In the genomic region with DNA sequence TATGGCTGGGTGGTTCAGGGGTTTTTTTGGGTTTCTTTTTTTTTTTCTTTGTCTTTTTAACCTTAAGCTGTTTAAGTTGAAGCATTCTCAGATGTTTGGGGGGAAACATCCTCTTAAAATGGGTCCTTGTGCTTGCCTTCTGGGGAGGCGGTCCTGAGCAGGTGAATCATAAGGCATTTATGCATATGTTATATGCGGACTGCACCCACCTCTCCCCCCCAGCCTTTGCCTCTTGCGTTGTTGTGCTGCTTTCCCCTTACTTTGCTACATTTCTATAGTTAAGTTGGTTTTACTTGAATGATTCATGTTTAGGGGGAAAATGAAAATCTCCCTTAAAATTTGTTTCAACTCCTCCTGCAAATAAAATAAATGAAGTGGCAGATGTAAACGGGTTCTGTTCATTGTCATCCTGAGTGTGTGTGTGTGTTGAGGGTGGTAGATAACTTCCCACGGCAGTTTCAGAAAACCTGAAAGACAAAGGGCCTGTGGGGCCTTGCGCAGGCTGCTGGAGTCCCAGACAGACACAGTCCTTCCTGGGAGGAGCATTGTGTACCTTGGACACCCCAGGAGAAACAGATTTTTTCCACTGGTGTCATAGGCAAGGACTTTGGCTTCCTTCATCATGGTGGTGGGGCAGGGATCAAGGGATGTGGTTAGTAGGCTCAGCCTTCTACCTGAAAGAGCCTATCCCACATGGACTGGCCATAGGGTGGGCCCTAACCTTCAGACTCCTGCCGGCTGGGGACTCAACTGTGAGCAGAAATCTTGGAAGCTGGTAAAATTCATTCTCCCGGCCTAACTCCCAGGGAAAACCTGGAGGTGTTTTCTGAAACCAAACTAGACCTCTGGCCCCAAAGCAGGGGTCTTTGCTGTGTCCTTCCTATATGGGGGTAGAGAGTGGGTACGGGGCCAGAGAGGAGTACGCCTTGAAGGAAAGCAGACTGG, we compare ENCODE assay signal across 9 cellular contexts. TPM values are rescaled to one million over a fixed set of nuclear protein-coding genes. Genes with fewer than 3 reads are reported as not detected.
DNase-seq lines count a peak whose midpoint lies in the region; ATAC-seq and TF ChIP-seq lines count a peak whose summit lies in the region.
"Had no signal": no experiment of that assay in that cellular context is flagged by ENCODE, and none has a peak within 500 bp of the region (broad histone marks: within the 10 kb centered on the region; RNA-seq: fewer than 3 reads in every experiment).

No MANE protein-coding gene starts in this region.

- peaks cover 47% of the 10 kb centered on the region for H3K4me1 Mint-ChIP-seq in activated naive CD8-positive, alpha-beta T cell treated with anti-CD3 and anti-CD28 coated beads for 36 hours
- peaks cover 17% of the 10 kb centered on the region for H3K4me1 Mint-ChIP-seq in mesothelial cell of epicardium

- H3K27ac ChIP-seq in thyroid gland: peak overlapping the region; percentile 85 to 93 (median 93)

- H3K27me3 Mint-ChIP-seq in activated naive CD8-positive, alpha-beta T cell treated with anti-CD3 and anti-CD28 coated beads for 36 hours: no peaks in the 10 kb centered on the region
- H3K27me3 Mint-ChIP-seq in mesothelial cell of epicardium (ENCODE audit: low read depth): no peaks in the 10 kb centered on the region

- H3K4me3 Mint-ChIP-seq in activated naive CD8-positive, alpha-beta T cell treated with anti-CD3 and anti-CD28 coated beads for 36 hours: peak overlapping the region; percentile 45
- H3K4me3 Mint-ChIP-seq in mesothelial cell of epicardium: peak overlapping the region; percentile 99

- peaks cover 45% of the 10 kb centered on the region for H3K36me3 Mint-ChIP-seq in activated naive CD8-positive, alpha-beta T cell treated with anti-CD3 and anti-CD28 coated beads for 36 hours
- H3K36me3 Mint-ChIP-seq in mesothelial cell of epicardium: peaks cover 32% of the 10 kb centered on the region

- no peak for TF ChIP-seq POLR2A in thyroid gland (IDR thresholded peaks at IDR 0.05)

- no peaks in the 10 kb centered on the region for H3K27me3 ChIP-seq in thyroid gland
- H3K27me3 ChIP-seq: adrenal gland had no signal

- peaks cover 36 to 38% of the 10 kb centered on the region in 2 donors for H3K36me3 ChIP-seq in thyroid gland

- TF ChIP-seq CTCF in mesothelial cell of epicardium (IDR thresholded peaks at IDR 0.05; ENCODE audit: unreplicated experiment): no peak
- TF ChIP-seq CTCF in thyroid gland (IDR thresholded peaks at IDR 0.05): no peak

- DNase-seq in activated effector memory CD4-positive, alpha-beta T cell treated with anti-CD3 and anti-CD28 coated beads, Interleukin-2, amount 50 U/mL, for 16 hours: peak; percentile 68
- DNase-seq in activated effector memory CD4-positive, alpha-beta T cell treated with Interleukin-2 at 50 U/mL for 16 hours: no peak
- no peak for DNase-seq in activated naive CD8-positive, alpha-beta T cell treated with anti-CD3 and anti-CD28 coated beads for 36 hours
- DNase-seq in mesothelial cell of epicardium (ENCODE audit: low spot score in 2 of 2, unreplicated experiment in 2 of 2) (no peak), thyroid gland (no peak), SHP77 (lab: John Stamatoyannopoulos, UW) (no peak), foreskin melanocyte (no peak)

- H3K4me1 ChIP-seq in thyroid gland: peaks cover 15 to 23% of the 10 kb centered on the region in 2 donors

- 65 to 67% methylated on average over 8 to 10 of the region's 10 CpGs for WGBS in thyroid gland, 2 donors

- H3K9me3 Mint-ChIP-seq in activated naive CD8-positive, alpha-beta T cell treated with anti-CD3 and anti-CD28 coated beads for 36 hours: no peaks in the 10 kb centered on the region
- no peaks in the 10 kb centered on the region for H3K9me3 Mint-ChIP-seq in mesothelial cell of epicardium

- no peak for ATAC-seq in HG03521 (IDR thresholded peaks at IDR 0.05; ENCODE audit: unreplicated experiment)

- intact Hi-C loops in thyroid gland (cut with DNase I): no loop called here

- H3K27ac Mint-ChIP-seq in activated naive CD8-positive, alpha-beta T cell treated with anti-CD3 and anti-CD28 coated beads for 36 hours: peak overlapping the region; percentile 86
- peak overlapping the region; percentile 90 for H3K27ac Mint-ChIP-seq in mesothelial cell of epicardium

- H3K4me3 ChIP-seq in thyroid gland (replicated peaks in 1 of 3): no peak overlapping the region

- no peaks in the 10 kb centered on the region for H3K9me3 ChIP-seq in thyroid gland
- H3K9me3 ChIP-seq: adrenal gland had no signal

RNA-seq across cellular contexts. Expression of gene SH3D21, which starts 0.9 kb away (rescaled TPM):
- total RNA-seq in activated naive CD8-positive, alpha-beta T cell treated with anti-CD3 and anti-CD28 coated beads for 36 hours: 1 to 10 TPM; 9.3 to 9.4 TPM
- total RNA-seq in mesothelial cell of epicardium (44.3 to 47.1 TPM (median 47.0 TPM) in 3 replicates), thyroid gland (10 to 100 TPM; 10.7 to 25.1 (median 16.9) TPM)

RNA-seq across cellular contexts. Expression of gene EVA1B, which starts 18.2 kb away (rescaled TPM):
- 1 to 10 TPM; 5.3 to 6.3 TPM for total RNA-seq in activated naive CD8-positive, alpha-beta T cell treated with anti-CD3 and anti-CD28 coated beads for 36 hours
- 78.1 to 80.4 TPM (median 80.4 TPM) in 3 replicates for total RNA-seq in mesothelial cell of epicardium
- 10 to 100 TPM; 30.7 to 71.5 (median 52.5) TPM for total RNA-seq in thyroid gland

Comparison
In these comparisons a context has a peak if more than half of its experiments do, and no peak if none do; other contexts are left out.
1. RNA of gene EVA1B, which starts 18.2 kb away (total RNA-seq): 78.1 to 80.4 TPM in mesothelial cell of epicardium and 30.7 to 71.5 TPM in thyroid gland; 5.3 to 6.3 TPM in activated naive CD8-positive, alpha-beta T cell treated with anti-CD3 and anti-CD28 coated beads for 36 hours; every median in the first group is over 4 times any median in the second.